Comparison of ENCODE assay signal across 21 cellular contexts in the genomic region with DNA sequence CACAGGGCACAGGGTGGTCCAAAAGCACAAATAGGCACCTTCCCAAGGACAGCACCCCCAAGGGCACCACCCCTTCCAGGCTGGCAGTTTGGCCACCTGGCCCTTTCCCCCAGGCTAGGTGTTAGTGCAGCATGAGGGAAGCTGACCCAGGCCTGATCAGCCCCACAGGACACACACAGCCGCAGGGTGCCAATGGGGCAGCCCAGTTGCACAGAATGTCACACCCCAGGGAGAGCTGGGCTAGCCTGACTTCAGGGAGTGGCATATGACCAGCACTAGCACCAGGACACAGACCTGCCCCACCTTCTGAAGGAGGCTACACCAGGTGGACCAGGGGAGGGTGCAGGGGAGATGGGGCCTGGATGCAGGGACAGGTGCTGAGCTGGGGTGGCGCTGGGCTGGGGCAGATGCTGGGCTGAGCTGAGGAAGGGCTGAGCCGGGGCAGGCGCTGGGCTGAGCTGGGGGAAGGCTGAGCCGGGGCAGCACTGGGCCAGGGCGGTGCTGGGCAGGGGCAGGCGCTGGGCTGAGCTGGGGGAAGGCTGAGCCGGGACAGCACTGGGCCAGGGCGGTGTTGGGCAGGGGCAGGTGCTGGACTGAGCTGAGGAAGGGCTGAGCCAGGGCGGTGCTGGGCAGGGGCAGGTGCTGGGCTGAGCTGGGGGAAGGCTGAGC. TPM values are rescaled to one million over a fixed set of nuclear protein-coding genes. Genes with fewer than 3 reads are reported as not detected.
"Had no signal": no experiment of that assay in that cellular context is flagged by ENCODE, and none has a peak within 500 bp of the region (broad histone marks: within the 10 kb centered on the region; RNA-seq: fewer than 3 reads in every experiment).

No MANE protein-coding gene starts in this region.

- DNase-seq: activated T-cell treated with anti-CD3 and anti-CD28 coated beads, Interleukin-2, amount 50 U/mL, for 1 hour; amygdala; brain microvascular endothelial cell; cerebellar nuclear complex; dermis blood vessel endothelial cell; left colon; naive thymus-derived CD4-positive, alpha-beta T cell; nucleus accumbens; psoas muscle; stimulated activated CD4-positive, alpha-beta T cell treated with anti-CD3 and anti-CD28 coated beads, Interleukin-2, amount 100 ng/mL, for 24 hours; T-cell; testis had no signal

- H3K27me3 ChIP-seq: right lobe of liver, testis had no signal

- H3K36me3 Mint-ChIP-seq: activated naive CD8-positive, alpha-beta T cell had no signal

- H3K27ac Mint-ChIP-seq: activated naive CD8-positive, alpha-beta T cell; stimulated activated naive CD8-positive, alpha-beta T cell treated with anti-CD3 and anti-CD28 coated beads, Interleukin-15, Interleukin-2, amounts not matched to agents 100 ng/mL and 50 ng/mL, for 24 hours had no signal

- ATAC-seq: left colon; naive thymus-derived CD4-positive, alpha-beta T cell; psoas muscle; right lobe of liver; T-cell had no signal

- H3K27me3 Mint-ChIP-seq: activated naive CD8-positive, alpha-beta T cell; naive thymus-derived CD4-positive, alpha-beta T cell; stimulated activated naive CD8-positive, alpha-beta T cell treated with anti-CD3 and anti-CD28 coated beads, Interleukin-15, Interleukin-2, amounts not matched to agents 100 ng/mL and 50 ng/mL, for 24 hours; T-cell had no signal

- H3K4me1 ChIP-seq: psoas muscle, testis had no signal

- H3K4me3 ChIP-seq: esophagus muscularis mucosa, psoas muscle, right lobe of liver, testis had no signal

- H3K9me3 ChIP-seq: esophagus muscularis mucosa, psoas muscle, right lobe of liver, testis had no signal

- H3K4me3 Mint-ChIP-seq: activated naive CD8-positive, alpha-beta T cell; naive thymus-derived CD4-positive, alpha-beta T cell; stimulated activated naive CD8-positive, alpha-beta T cell treated with anti-CD3 and anti-CD28 coated beads, Interleukin-15, Interleukin-2, amounts not matched to agents 100 ng/mL and 50 ng/mL, for 24 hours; T-cell had no signal

- H3K9me3 Mint-ChIP-seq: naive thymus-derived CD4-positive, alpha-beta T cell; stimulated activated naive CD8-positive, alpha-beta T cell treated with anti-CD3 and anti-CD28 coated beads, Interleukin-15, Interleukin-2, amounts not matched to agents 100 ng/mL and 50 ng/mL, for 24 hours; T-cell had no signal

- H3K27ac ChIP-seq: brain microvascular endothelial cell, esophagus muscularis mucosa, psoas muscle, testis had no signal

RNA-seq across cellular contexts. Expression of gene VENTX, which starts 42.9 kb away (rescaled TPM):
- total RNA-seq: activated CD8-positive, alpha-beta memory T cell treated with anti-CD3 and anti-CD28 coated beads for 36 hours; dermis blood vessel endothelial cell; fibroblast of villous mesenchyme; lung microvascular endothelial cell; urinary bladder had no signal
- polyA plus RNA-seq: naive thymus-derived CD4-positive, alpha-beta T cell had no signal

RNA-seq across cellular contexts. Expression of gene UTF1, which starts 50.5 kb away (rescaled TPM):
- total RNA-seq: activated CD8-positive, alpha-beta memory T cell treated with anti-CD3 and anti-CD28 coated beads for 36 hours; dermis blood vessel endothelial cell; esophagus muscularis mucosa; fibroblast of villous mesenchyme; left colon; lung microvascular endothelial cell; mononuclear cell; psoas muscle; right lobe of liver; urinary bladder had no signal
- polyA plus RNA-seq: naive thymus-derived CD4-positive, alpha-beta T cell; psoas muscle; urinary bladder had no signal
